Comparison of ENCODE assay signal across 8 cellular contexts in genomic region chr6:28383235-28384142, GRCh38. TPM values are rescaled to one million over a fixed set of nuclear protein-coding genes. Genes with fewer than 3 reads are reported as not detected.
A peak's percentile ranks its signal among the peaks of the same experiment; 100 is the strongest.
DNase-seq lines count a peak whose midpoint lies in the region; ATAC-seq and TF ChIP-seq lines count a peak whose summit lies in the region.

No MANE protein-coding gene starts in this region.

- peak; percentile 80 for ATAC-seq in GM18517 (IDR thresholded peaks at IDR 0.05; ENCODE audit: unreplicated experiment)
- peak; percentile 89 for ATAC-seq in HG03025 (IDR thresholded peaks at IDR 0.05; ENCODE audit: low FRiP score, unreplicated experiment)
- peak; percentile 100 for ATAC-seq in upper lobe of right lung

- no peaks in the 10 kb centered on the region for H3K9me2 ChIP-seq in neural cell (ENCODE audit: insufficient read depth, low read length)

- peak; percentile 30 for TF ChIP-seq EP300 in neural cell (conservative IDR thresholded peaks at IDR 0.05; ENCODE audit: poor library complexity, severe bottlenecking)

- H3K9ac ChIP-seq in neural cell (ENCODE audit: low read length), result peak overlapping the region; percentile 51

- peak overlapping the region; percentile 30 for H3K27ac Mint-ChIP-seq in activated naive CD4-positive, alpha-beta T cell treated with anti-CD3 and anti-CD28 coated beads, Interleukin-2, amount 50 U/mL, for 24 hours

- H3K4me3 ChIP-seq in neural cell (ENCODE audit: low read length) (peak overlapping the region; percentile 62), upper lobe of right lung (peak overlapping the region; percentile 53)

- H3K27me3 ChIP-seq in neural cell (ENCODE audit: insufficient read depth, low read depth, low read length), result no peaks in the 10 kb centered on the region
- no peaks in the 10 kb centered on the region for H3K27me3 ChIP-seq in upper lobe of right lung

- no peaks in the 10 kb centered on the region for H3K9me3 ChIP-seq in neural cell (ENCODE audit: low read length)
- no peaks in the 10 kb centered on the region for H3K9me3 ChIP-seq in upper lobe of right lung

- peak; percentile 10 for DNase-seq in AG08395 (ENCODE audit: low spot score)
- DNase-seq in NCI-H345 treated with DMSO at 0.1 percent for 48 hours (lab: John Stamatoyannopoulos, UW; ENCODE audit: unreplicated experiment), result peak; percentile 6
- DNase-seq in glomerular endothelial cell (ENCODE audit: extremely low read depth, low read depth, low spot score), result peak; percentile 68
- DNase-seq in upper lobe of right lung, result peak; percentile 93

- H3K27ac ChIP-seq in neural cell (ENCODE audit: low read length) (peak overlapping the region; percentile 39), upper lobe of right lung (peak overlapping the region; percentile 76)

- peak overlapping the region; percentile 73 for H3K4me3 Mint-ChIP-seq in activated naive CD4-positive, alpha-beta T cell treated with anti-CD3 and anti-CD28 coated beads, Interleukin-2, amount 50 U/mL, for 24 hours

- H3K36me3 ChIP-seq in neural cell (ENCODE audit: insufficient read depth, low read length), result peaks cover 11% of the 10 kb centered on the region
- peaks cover 30% of the 10 kb centered on the region for H3K36me3 ChIP-seq in upper lobe of right lung

- no peaks in the 10 kb centered on the region for H3K27me3 Mint-ChIP-seq in activated naive CD4-positive, alpha-beta T cell treated with anti-CD3 and anti-CD28 coated beads, Interleukin-2, amount 50 U/mL, for 24 hours

- no peaks in the 10 kb centered on the region for H3F3A ChIP-seq in neural cell (ENCODE audit: insufficient read depth, low read length, poor library complexity, severe bottlenecking)

- TF ChIP-seq CTCF in neural cell (IDR thresholded peaks at IDR 0.05; ENCODE audit: poor library complexity, severe bottlenecking) (peak; percentile 57), upper lobe of right lung (IDR thresholded peaks at IDR 0.05) (peak; percentile 52)

- TF ChIP-seq RAD21 in neural cell (conservative IDR thresholded peaks at IDR 0.05), result peak; percentile 43

- no peaks in the 10 kb centered on the region for H3K79me2 ChIP-seq in neural cell (replicated peaks; ENCODE audit: insufficient read depth, low read length)

- H3K4me2 ChIP-seq in neural cell (ENCODE audit: low read length), result peak overlapping the region; percentile 38

- H3K36me3 Mint-ChIP-seq in activated naive CD4-positive, alpha-beta T cell treated with anti-CD3 and anti-CD28 coated beads, Interleukin-2, amount 50 U/mL, for 24 hours, result peaks cover 50% of the 10 kb centered on the region

- H3K4me1 ChIP-seq in upper lobe of right lung, result peaks cover 10% of the 10 kb centered on the region

- intact Hi-C loops in upper lobe of right lung (cut with DNase I), result no loop called here

- no peaks in the 10 kb centered on the region for H4K20me1 ChIP-seq in neural cell (ENCODE audit: insufficient read depth)

- peaks cover 29% of the 10 kb centered on the region for H3K4me1 Mint-ChIP-seq in activated naive CD4-positive, alpha-beta T cell treated with anti-CD3 and anti-CD28 coated beads, Interleukin-2, amount 50 U/mL, for 24 hours

- peak overlapping the region; percentile 40 for H2AFZ ChIP-seq in neural cell (ENCODE audit: low read depth, low read length)

- no peaks in the 10 kb centered on the region for H3K9me3 Mint-ChIP-seq in activated naive CD4-positive, alpha-beta T cell treated with anti-CD3 and anti-CD28 coated beads, Interleukin-2, amount 50 U/mL, for 24 hours

TF ChIP-seq in neural cell, 6 proteins besides CTCF, POLR2A, EP300 and RAD21:
- peak; percentile 43 for TF ChIP-seq MXI1 (conservative IDR thresholded peaks at IDR 0.05; ENCODE audit: poor library complexity, severe bottlenecking)
- no peak for TF ChIP-seq EZH2 (IDR thresholded peaks at IDR 0.05; ENCODE audit: borderline replicate concordance, insufficient read depth, low read length, poor library complexity, severe bottlenecking)
- TF ChIP-seq SMC3 (conservative IDR thresholded peaks at IDR 0.05; ENCODE audit: poor library complexity), result peak; percentile 20
- peak; percentile 41 for TF ChIP-seq TAF1 (IDR thresholded peaks at IDR 0.05; ENCODE audit: low read depth)
- no peak for TF ChIP-seq REST (IDR thresholded peaks at IDR 0.05; ENCODE audit: borderline replicate concordance)

RNA-seq across cellular contexts. Expression of gene ZSCAN12, which starts 16.1 kb away (rescaled TPM):
- total RNA-seq in glomerular endothelial cell (2.5 and 4.8 TPM in 2 replicates), upper lobe of right lung (5.6 TPM)
- polyA plus RNA-seq in neural cell, result 20.3 and 20.6 TPM in 2 replicates
- 27.3 and 29.3 TPM in 2 replicates for polyA minus RNA-seq in neural cell

RNA-seq across cellular contexts. Expression of gene ZKSCAN3, which starts 33.7 kb away (rescaled TPM):
- total RNA-seq in glomerular endothelial cell (4.6 and 5.7 TPM in 2 replicates), upper lobe of right lung (7.3 TPM)
- polyA plus RNA-seq in neural cell, result 14.9 and 15.8 TPM in 2 replicates
- polyA minus RNA-seq in neural cell, result 17.8 and 19.4 TPM in 2 replicates

RNA-seq across cellular contexts. Expression of gene ZSCAN31, which starts 47.5 kb away (rescaled TPM):
- total RNA-seq in glomerular endothelial cell, result 16.9 and 19.7 TPM in 2 replicates
- 2.6 and 7.5 TPM in 2 replicates for polyA plus RNA-seq in neural cell
- polyA minus RNA-seq in neural cell, result 4.6 and 6.8 TPM in 2 replicates
- total RNA-seq in upper lobe of right lung, result 28.5 TPM

RNA-seq across cellular contexts. Expression of gene ZSCAN23, which starts 59.8 kb away (rescaled TPM):
- total RNA-seq in glomerular endothelial cell, result 1.2 and 2.0 TPM in 2 replicates
- polyA plus RNA-seq in neural cell, result 14.7 and 17.4 TPM in 2 replicates
- 30.4 and 32.5 TPM in 2 replicates for polyA minus RNA-seq in neural cell
- total RNA-seq in upper lobe of right lung, result 2.2 TPM

Comparison
In these comparisons a context has a peak if more than half of its experiments do, and no peak if none do; other contexts are left out.
1. Peak in every context shown above with its lines: DNase-seq, ATAC-seq, H3K4me3 ChIP-seq and H3K27ac ChIP-seq.
2. DNase-seq: peak in every context shown above with its lines; median percentile 93 in upper lobe of right lung; 68 in glomerular endothelial cell; 10 in AG08395; 6 in NCI-H345 treated with DMSO at 0.1 percent for 48 hours.